ENCODE assay signal across 11 cellular contexts in the genomic region with DNA sequence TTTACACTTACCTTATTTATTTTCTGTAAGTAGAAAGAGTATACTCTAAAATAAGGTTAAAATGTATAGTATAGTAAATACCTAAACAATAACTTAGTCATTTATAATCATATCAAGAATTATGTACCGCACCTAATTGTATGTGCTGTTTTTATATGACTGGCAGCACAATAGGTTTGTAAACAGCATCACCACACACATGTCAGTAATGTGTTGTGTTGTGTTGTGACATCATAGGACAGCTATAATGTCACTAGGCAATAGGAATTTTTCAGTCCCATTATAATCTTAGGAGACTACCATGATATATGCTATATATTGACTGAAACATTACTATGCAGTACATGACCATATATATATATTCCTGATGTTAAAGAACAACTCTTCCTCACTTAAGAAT.
"Had no signal": no experiment of that assay in that cellular context is flagged by ENCODE, and none has a peak within 500 bp of the region (broad histone marks: within the 10 kb centered on the region; RNA-seq: fewer than 3 reads in every experiment).

No MANE protein-coding gene starts in this region.

- H3K4me1 ChIP-seq: HAP-1 had no signal

- H3K36me3 ChIP-seq: HAP-1 had no signal

- H3K4me3 ChIP-seq: GM23248, GM23338, HAP-1 had no signal

- H3K27ac ChIP-seq: GM23248 had no signal

- H3K4me2 ChIP-seq: GM23338 had no signal

- H3K9ac ChIP-seq: GM23248 had no signal

- ATAC-seq: GM23338, HCT116 had no signal

- H3K9me3 ChIP-seq: HAP-1 had no signal

- H2AFZ ChIP-seq: GM23248, GM23338 had no signal

- FAIRE-seq: H1, H54 had no signal

- DNase-seq: GM23248, GOT3, H7, H9, HCEC 1CT, HFFc6 had no signal
